In genomic region chr5:30341492-30341891, GRCh38 we compare ENCODE assay signal across 25 cellular contexts.
DNase-seq lines count a peak whose midpoint lies in the region; ATAC-seq and TF ChIP-seq lines count a peak whose summit lies in the region.
"Had no signal": no experiment of that assay in that cellular context is flagged by ENCODE, and none has a peak within 500 bp of the region (broad histone marks: within the 10 kb centered on the region; RNA-seq: fewer than 3 reads in every experiment).

No MANE protein-coding gene starts in this region.

- H2AFZ ChIP-seq in PC-3 (ENCODE audit: low read length) (no peak overlapping the region), neural progenitor cell (replicated peaks) (no peak overlapping the region)
- H2AFZ ChIP-seq: GM23338 had no signal

- H4K20me1 ChIP-seq in PC-3 (ENCODE audit: low read length) = no peaks in the 10 kb centered on the region
- H4K20me1 ChIP-seq in neural progenitor cell (ENCODE audit: low read depth) = no peaks in the 10 kb centered on the region
- H4K20me1 ChIP-seq: BLaER1 treated with 17β-estradiol and CSF1 and Interleukin-3, amounts not matched to agents 10 nM and 100 nM had no signal

- no TSS peak for BruUV-seq in PC-3 (replicated peaks; lab: Mats Ljungman, UMichigan)

- H3K27me3 ChIP-seq in PC-3 (ENCODE audit: low read length) = no peaks in the 10 kb centered on the region
- H3K27me3 ChIP-seq in neural progenitor cell = no peaks in the 10 kb centered on the region
- H3K27me3 ChIP-seq in thyroid gland = no peaks in the 10 kb centered on the region
- H3K27me3 ChIP-seq: BE2C; BLaER1 treated with 17β-estradiol and CSF1 and Interleukin-3, amounts not matched to agents 10 nM and 100 nM had no signal

- no peak for TF ChIP-seq POLR2A in thyroid gland (IDR thresholded peaks at IDR 0.05)

- no peak overlapping the region for H3K9ac ChIP-seq in PC-3 (ENCODE audit: low read length)
- H3K9ac ChIP-seq in neural progenitor cell = no peak overlapping the region
- H3K9ac ChIP-seq: BLaER1 treated with 17β-estradiol and CSF1 and Interleukin-3, amounts not matched to agents 10 nM and 100 nM had no signal

- H3K4me1 ChIP-seq in PC-3 (ENCODE audit: insufficient read depth, low read length) (peaks cover 27% of the 10 kb centered on the region), neural progenitor cell (no peaks in the 10 kb centered on the region), thyroid gland (no peaks in the 10 kb centered on the region)
- H3K4me1 ChIP-seq: A549; BLaER1 treated with 17β-estradiol and CSF1 and Interleukin-3, amounts not matched to agents 10 nM and 100 nM had no signal

- H3K9me3 ChIP-seq in PC-3 (ENCODE audit: low read length) (no peaks in the 10 kb centered on the region), neural progenitor cell (ENCODE audit: low read depth) (no peaks in the 10 kb centered on the region), thyroid gland (no peaks in the 10 kb centered on the region)
- H3K9me3 ChIP-seq: A549, BE2C had no signal

- DNase-seq in HEK293T (ENCODE audit: extremely low spot score) (no peak), PC-3 (peak; percentile 17), chondrocyte (ENCODE audit: low spot score) (no peak), osteocyte (ENCODE audit: extremely low spot score, unreplicated experiment) (no peak), neural progenitor cell (ENCODE audit: low spot score) (no peak), thyroid gland (no peak)
- DNase-seq: 8988T; ACHN; AML-193; BE2C; CD4-positive, alpha-beta T cell; CD8-positive, alpha-beta memory T cell; DMS 273 treated with DMSO at 0.1 percent for 48 hours; DMS79; EL; GDM1; H9; HFFc6 had no signal

- WGBS in thyroid gland, 2 donors = 76 to 79% methylated on average over 3 of the region's 3 CpGs

- H3K79me2 ChIP-seq in PC-3 (ENCODE audit: low read length) = no peaks in the 10 kb centered on the region
- no peaks in the 10 kb centered on the region for H3K79me2 ChIP-seq in neural progenitor cell (ENCODE audit: low read depth)

- no peak overlapping the region for H3K4me2 ChIP-seq in PC-3 (ENCODE audit: low read length)
- H3K4me2 ChIP-seq in neural progenitor cell = no peak overlapping the region
- H3K4me2 ChIP-seq: A549; BLaER1 treated with 17β-estradiol and CSF1 and Interleukin-3, amounts not matched to agents 10 nM and 100 nM; GM23338 had no signal

- H3K4me1 Mint-ChIP-seq in chondrocyte (ENCODE audit: low read depth) (peaks cover 20% of the 10 kb centered on the region), osteocyte (ENCODE audit: unreplicated experiment) (peaks cover 64% of the 10 kb centered on the region), neural progenitor cell (no peaks in the 10 kb centered on the region)
- H3K4me1 Mint-ChIP-seq: CD14-positive monocyte; CD8-positive, alpha-beta memory T cell; GM23338; H9 had no signal

- CTCF ChIA-PET in HEK293T (lab: Yijun Ruan, JAX) (no interaction called here), PC-3 (lab: Charles Lee) (no interaction called here)

- H3K36me3 Mint-ChIP-seq in chondrocyte (ENCODE audit: low read depth) = no peaks in the 10 kb centered on the region
- peaks cover 11% of the 10 kb centered on the region for H3K36me3 Mint-ChIP-seq in osteocyte (ENCODE audit: unreplicated experiment)
- H3K36me3 Mint-ChIP-seq in neural progenitor cell = no peaks in the 10 kb centered on the region
- H3K36me3 Mint-ChIP-seq: CD14-positive monocyte had no signal

- H3K9me3 Mint-ChIP-seq in chondrocyte (ENCODE audit: low read depth) (peaks cover 9% of the 10 kb centered on the region), osteocyte (ENCODE audit: unreplicated experiment) (peaks cover 17% of the 10 kb centered on the region), neural progenitor cell (no peaks in the 10 kb centered on the region)

- POLR2A ChIA-PET in HEK293T (lab: Yijun Ruan, JAX) = no interaction called here
- POLR2A ChIA-PET in PC-3 (lab: Charles Lee; ENCODE audit: unreplicated experiment) = no interaction called here

- TF ChIP-seq CTCF in PC-3 (conservative IDR thresholded peaks at IDR 0.05; ENCODE audit: low read depth, low read length) = no peak
- peak; percentile 31 for TF ChIP-seq CTCF in chondrocyte (IDR thresholded peaks at IDR 0.05)
- no peak for TF ChIP-seq CTCF in osteocyte (IDR thresholded peaks at IDR 0.05)
- no peak for TF ChIP-seq CTCF in neural progenitor cell (IDR thresholded peaks at IDR 0.05)
- TF ChIP-seq CTCF in thyroid gland (IDR thresholded peaks at IDR 0.05) = no peak

- H3K27ac Mint-ChIP-seq in chondrocyte (ENCODE audit: unreplicated experiment) = no peak overlapping the region
- H3K27ac Mint-ChIP-seq in osteocyte (ENCODE audit: unreplicated experiment) = peak overlapping the region; percentile 80
- H3K27ac Mint-ChIP-seq in neural progenitor cell = no peak overlapping the region
- H3K27ac Mint-ChIP-seq: CD14-positive monocyte; CD4-positive, alpha-beta T cell; CD8-positive, alpha-beta memory T cell; GM23338; H9; HFFc6 had no signal

- H3F3A ChIP-seq in PC-3 (ENCODE audit: low read length, unreplicated experiment) (no peaks in the 10 kb centered on the region), neural progenitor cell (ENCODE audit: low read depth) (no peaks in the 10 kb centered on the region)

- H3K27me3 Mint-ChIP-seq in chondrocyte (ENCODE audit: low read depth) = no peaks in the 10 kb centered on the region
- H3K27me3 Mint-ChIP-seq in osteocyte (ENCODE audit: unreplicated experiment) = no peaks in the 10 kb centered on the region
- H3K27me3 Mint-ChIP-seq in neural progenitor cell (ENCODE audit: insufficient read depth, low read depth) = peaks cover 2% of the 10 kb centered on the region
- H3K27me3 Mint-ChIP-seq: CD4-positive, alpha-beta T cell; CD8-positive, alpha-beta memory T cell had no signal

- intact Hi-C loops in PC-3 (cut with micrococcal nuclease) (no loop called here), thyroid gland (cut with DNase I) (no loop called here)

- H3K4me3 Mint-ChIP-seq in chondrocyte (ENCODE audit: unreplicated experiment) = no peak overlapping the region
- H3K4me3 Mint-ChIP-seq in osteocyte (ENCODE audit: unreplicated experiment) = no peak overlapping the region
- H3K4me3 Mint-ChIP-seq in neural progenitor cell = no peak overlapping the region
- H3K4me3 Mint-ChIP-seq: CD14-positive monocyte; CD4-positive, alpha-beta T cell; CD8-positive, alpha-beta memory T cell; GM23338; H9; HFFc6 had no signal

- H3K4me3 ChIP-seq in PC-3 (ENCODE audit: low read length) (no peak overlapping the region), neural progenitor cell (no peak overlapping the region), thyroid gland (replicated peaks in 1 of 3) (no peak overlapping the region)
- H3K4me3 ChIP-seq: A549; BLaER1 treated with 17β-estradiol and CSF1 and Interleukin-3, amounts not matched to agents 10 nM and 100 nM; GM12878; GM23338 had no signal

- no peak overlapping the region for H3K27ac ChIP-seq in PC-3 (ENCODE audit: low read length)
- H3K27ac ChIP-seq in neural progenitor cell = no peak overlapping the region
- no peak overlapping the region for H3K27ac ChIP-seq in thyroid gland
- H3K27ac ChIP-seq: A549; BLaER1 treated with 17β-estradiol and CSF1 and Interleukin-3, amounts not matched to agents 10 nM and 100 nM had no signal

- H3K36me3 ChIP-seq in PC-3 (ENCODE audit: low read depth, low read length) = no peaks in the 10 kb centered on the region
- no peaks in the 10 kb centered on the region for H3K36me3 ChIP-seq in neural progenitor cell
- H3K36me3 ChIP-seq in thyroid gland = no peaks in the 10 kb centered on the region
- H3K36me3 ChIP-seq: BE2C; BLaER1 treated with 17β-estradiol and CSF1 and Interleukin-3, amounts not matched to agents 10 nM and 100 nM had no signal

- no peak for ATAC-seq in PC-3
- ATAC-seq in HG03439 (IDR thresholded peaks at IDR 0.05; ENCODE audit: unreplicated experiment) = no peak
- ATAC-seq: A549, GM12878, GM23338, HCT116 had no signal

- H3K9me2 ChIP-seq in PC-3 (replicated peaks; ENCODE audit: low read length) = no peaks in the 10 kb centered on the region

TF ChIP-seq in HEK293T, 16 proteins besides CTCF, POLR2A, EP300 and RAD21:
- TF ChIP-seq PKNOX1 (IDR thresholded peaks at IDR 0.05) (0 out of 2 replicates have a peak, but pooled peaks have one; percentile 20), L3MBTL2 (conservative IDR thresholded peaks at IDR 0.05) (no peak)
